Comparison of ENCODE assay signal across 16 cellular contexts in genomic region chr7:10718768-10719167, GRCh38.
A peak's percentile ranks its signal among the peaks of the same experiment; 100 is the strongest.
DNase-seq lines count a peak whose midpoint lies in the region; ATAC-seq and TF ChIP-seq lines count a peak whose summit lies in the region.
"Had no signal": no experiment of that assay in that cellular context is flagged by ENCODE, and none has a peak within 500 bp of the region (broad histone marks: within the 10 kb centered on the region; RNA-seq: fewer than 3 reads in every experiment).

No MANE protein-coding gene starts in this region.

- no peak overlapping the region for H2AFZ ChIP-seq in mammary epithelial cell (ENCODE audit: low read depth, low read length)

- H4K20me1 ChIP-seq in mammary epithelial cell (ENCODE audit: insufficient read depth, low read length), result no peaks in the 10 kb centered on the region

- no peak overlapping the region for H3K9ac ChIP-seq in mammary epithelial cell (ENCODE audit: insufficient read depth, low read length)
- H3K9ac ChIP-seq: KMS-11 had no signal

- dilution Hi-C loops in mammary epithelial cell (cut with HindIII; ENCODE audit: low sequenced_read_pairs), result no loop called here

- H3K4me1 ChIP-seq in mammary epithelial cell (ENCODE audit: insufficient read depth, low read length), result no peaks in the 10 kb centered on the region
- H3K4me1 ChIP-seq in naive thymus-derived CD4-positive, alpha-beta T cell (ENCODE audit: control insufficient read depth in 2 of 2, insufficient read depth in 2 of 2, low read length in 2 of 2), result no peaks in the 10 kb centered on the region
- H3K4me1 ChIP-seq: A549 had no signal

- TF ChIP-seq CTCF in mammary epithelial cell (conservative IDR thresholded peaks at IDR 0.05 in 1 of 2, IDR thresholded peaks at IDR 0.05 in 1 of 2; ENCODE audit: extremely low read depth in 1 of 2, insufficient read depth in 1 of 2, low read depth in 1 of 2, low read length in 2 of 2), result no peak

- ATAC-seq in GM21367 (IDR thresholded peaks at IDR 0.05; ENCODE audit: unreplicated experiment) (peak; percentile 36), HG02798 (IDR thresholded peaks at IDR 0.05; ENCODE audit: poor library complexity, unreplicated experiment) (peak; percentile 36), HG03095 (IDR thresholded peaks at IDR 0.05; ENCODE audit: unreplicated experiment) (peak; percentile 69)
- no peak for ATAC-seq in naive thymus-derived CD4-positive, alpha-beta T cell
- ATAC-seq: A549, HepG2 had no signal

- DNase-seq in NCI-H187 (lab: John Stamatoyannopoulos, UW), result no peak
- DNase-seq in NCI-H774 (lab: John Stamatoyannopoulos, UW), result no peak
- no peak for DNase-seq in mammary epithelial cell
- no peak for DNase-seq in naive thymus-derived CD4-positive, alpha-beta T cell
- DNase-seq: BE2C; CD4-positive, alpha-beta memory T cell; DMS79; HCEC 1CT; HFFc6 had no signal

- intact Hi-C loops in mammary epithelial cell (cut with micrococcal nuclease), result no loop called here
- intact Hi-C loops in naive thymus-derived CD4-positive, alpha-beta T cell (cut with micrococcal nuclease), result no loop called here

- no peak overlapping the region for H3K4me3 Mint-ChIP-seq in naive thymus-derived CD4-positive, alpha-beta T cell
- H3K4me3 Mint-ChIP-seq: CD4-positive, alpha-beta memory T cell; HFFc6 had no signal

- H3K36me3 ChIP-seq in mammary epithelial cell (ENCODE audit: insufficient read depth, low read length), result no peaks in the 10 kb centered on the region
- H3K36me3 ChIP-seq in naive thymus-derived CD4-positive, alpha-beta T cell (ENCODE audit: control insufficient read depth in 2 of 3, insufficient read depth in 3 of 3, low read length in 3 of 3), result no peaks in the 10 kb centered on the region
- H3K36me3 ChIP-seq: BE2C had no signal

- H3K79me2 ChIP-seq in mammary epithelial cell (ENCODE audit: insufficient read depth, low read length), result no peaks in the 10 kb centered on the region

- H3K27me3 ChIP-seq in mammary epithelial cell (ENCODE audit: insufficient read depth, low read length), result no peaks in the 10 kb centered on the region
- no peaks in the 10 kb centered on the region for H3K27me3 ChIP-seq in naive thymus-derived CD4-positive, alpha-beta T cell (ENCODE audit: control insufficient read depth in 2 of 2, insufficient read depth in 2 of 2, low read length in 2 of 2)
- H3K27me3 ChIP-seq: BE2C had no signal

- in situ Hi-C loops in mammary epithelial cell (cut with MboI; ENCODE audit: low sequenced_read_pairs in 2 of 2), result no loop called here

- H3K27ac Mint-ChIP-seq in naive thymus-derived CD4-positive, alpha-beta T cell, result no peak overlapping the region
- H3K27ac Mint-ChIP-seq: CD4-positive, alpha-beta memory T cell; HFFc6 had no signal

- H3K4me3 ChIP-seq in mammary epithelial cell (replicated peaks in 1 of 3; ENCODE audit: insufficient read depth in 1 of 3, low read depth in 2 of 3, low read length in 3 of 3), result no peak overlapping the region
- H3K4me3 ChIP-seq in naive thymus-derived CD4-positive, alpha-beta T cell (ENCODE audit: low read length), result no peak overlapping the region
- H3K4me3 ChIP-seq: A549 had no signal

- POLR2A ChIA-PET in naive thymus-derived CD4-positive, alpha-beta T cell (lab: Charles Lee), result no interaction called here

- 59% methylated on average over 5 of the region's 5 CpGs for WGBS in mammary epithelial cell (ENCODE audit: low coverage, missing lambda C conversion rate)

- BruUV-seq in mammary epithelial cell (replicated peaks; lab: Mats Ljungman, UMichigan), result no TSS peak

- CTCF ChIA-PET in mammary epithelial cell (lab: Charles Lee; ENCODE audit: low non-redundant PET), result no interaction called here
- CTCF ChIA-PET in naive thymus-derived CD4-positive, alpha-beta T cell (lab: Charles Lee), result interaction anchor here (0.7 kb wide), 1 partner anchor 12 kb away, joined by 4 read pairs; no protein-coding TSS in a partner anchor

- no peaks in the 10 kb centered on the region for H3K9me3 ChIP-seq in mammary epithelial cell (replicated peaks; ENCODE audit: insufficient read depth, low read length)
- no peaks in the 10 kb centered on the region for H3K9me3 ChIP-seq in naive thymus-derived CD4-positive, alpha-beta T cell (ENCODE audit: control insufficient read depth in 2 of 3, low read length in 3 of 3)
- H3K9me3 ChIP-seq: A549, BE2C had no signal

- H3K9me3 Mint-ChIP-seq in naive thymus-derived CD4-positive, alpha-beta T cell, result peaks cover 0 to 3% (median 0%) of the 10 kb centered on the region in 11 donors

- H3K4me1 Mint-ChIP-seq in naive thymus-derived CD4-positive, alpha-beta T cell, result no peaks in the 10 kb centered on the region
- H3K4me1 Mint-ChIP-seq: CD4-positive, alpha-beta memory T cell had no signal

- H3K36me3 Mint-ChIP-seq in naive thymus-derived CD4-positive, alpha-beta T cell, result no peaks in the 10 kb centered on the region
- H3K36me3 Mint-ChIP-seq: CD4-positive, alpha-beta memory T cell had no signal

- H3K4me2 ChIP-seq in mammary epithelial cell (ENCODE audit: insufficient read depth, low read depth, low read length), result no peak overlapping the region
- H3K4me2 ChIP-seq: A549, KMS-11 had no signal

- H3K27ac ChIP-seq in mammary epithelial cell (ENCODE audit: insufficient read depth, low read depth, low read length), result no peak overlapping the region
- H3K27ac ChIP-seq in naive thymus-derived CD4-positive, alpha-beta T cell (ENCODE audit: low read depth, low read length), result no peak overlapping the region
- H3K27ac ChIP-seq: A549, C4-2B, KMS-11 had no signal

- H3K27me3 Mint-ChIP-seq in naive thymus-derived CD4-positive, alpha-beta T cell, result peaks cover 0 to 4% (median 3%) of the 10 kb centered on the region in 5 donors
- H3K27me3 Mint-ChIP-seq: CD4-positive, alpha-beta memory T cell had no signal
